In the genomic region with DNA sequence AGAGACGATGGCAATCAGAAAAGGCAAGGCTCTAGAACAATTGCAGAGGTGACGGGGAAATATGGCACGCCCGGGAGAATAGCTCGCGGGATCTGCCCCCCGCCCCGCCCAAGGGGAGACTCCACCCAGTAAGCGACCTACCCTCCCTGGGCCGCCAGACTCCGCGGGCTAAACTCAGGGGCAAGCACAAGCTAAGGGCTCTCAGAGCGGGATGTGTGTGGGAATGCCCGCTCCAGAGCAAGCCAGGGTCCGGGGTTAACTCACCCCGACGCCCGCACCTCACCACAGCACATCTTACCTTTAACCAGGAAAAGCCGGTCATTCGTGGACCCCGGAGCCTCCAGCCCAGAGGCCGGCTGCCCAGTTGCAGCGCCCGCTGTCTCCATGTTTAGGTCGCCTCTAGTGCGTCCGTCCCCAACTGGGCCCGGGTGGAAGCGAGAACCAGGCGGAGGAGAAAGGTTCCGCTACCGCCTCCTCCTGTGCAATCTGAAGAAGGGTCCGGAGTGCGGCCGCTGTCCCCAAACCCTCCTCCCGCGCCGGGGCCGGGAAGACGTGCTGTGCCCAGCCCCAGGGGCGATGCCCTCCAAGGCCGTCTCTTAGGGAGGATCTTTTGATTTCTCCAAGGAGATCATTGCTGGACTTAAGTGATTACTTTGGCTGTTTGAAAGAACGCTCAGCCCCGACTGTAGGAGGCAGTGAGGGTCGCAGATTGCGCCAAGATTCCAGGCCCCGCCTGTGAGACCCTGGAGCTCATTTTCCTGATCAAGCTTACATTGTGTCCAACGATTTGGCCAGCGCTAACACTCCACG, we compare ENCODE assay signal across 8 cellular contexts. TPM values are rescaled to one million over a fixed set of nuclear protein-coding genes. Genes with fewer than 3 reads are reported as not detected.
A peak's percentile ranks its signal among the peaks of the same experiment; 100 is the strongest.
DNase-seq lines count a peak whose midpoint lies in the region; FAIRE-seq and TF ChIP-seq lines count a peak whose summit lies in the region.

A gene (minus strand): TSS at position 406 of the 810 bp plus-strand sequence. CDS start 20 bp downstream, at position 386.

- TF ChIP-seq CTCF in osteoblast (IDR thresholded peaks at IDR 0.05; ENCODE audit: extremely low read depth, low read depth, low read length) (no peak), thyroid gland (IDR thresholded peaks at IDR 0.05) (peak in 2 of 6 experiments; percentile 20 to 30)

- H3K4me1 ChIP-seq in osteoblast (ENCODE audit: insufficient read depth, low read length) (peaks cover 16% of the 10 kb centered on the region), thyroid gland (peaks cover 7 to 12% of the 10 kb centered on the region in 2 donors)

- H3K4me3 ChIP-seq in osteoblast (ENCODE audit: insufficient read depth, low read length): peak within 1 kb of the TSS; percentile 99
- peak within 1 kb of the TSS; percentile 56 to 67 (median 62) for H3K4me3 ChIP-seq in thyroid gland (replicated peaks in 1 of 3)

- H3K79me2 ChIP-seq in osteoblast (ENCODE audit: insufficient read depth, low read length): peaks cover 10% of the 10 kb centered on the region

- H3K27ac ChIP-seq in osteoblast (ENCODE audit: low read depth, low read length) (peak within 1 kb of the TSS; percentile 88), thyroid gland (peak within 1 kb of the TSS; percentile 84 to 89 (median 85))

- intact Hi-C loops in thyroid gland (cut with DNase I): no loop called here

- peaks cover 5% of the 10 kb centered on the region for H3K36me3 ChIP-seq in osteoblast (ENCODE audit: insufficient read depth, low read length)
- peaks cover 0 to 1% of the 10 kb centered on the region in 2 donors for H3K36me3 ChIP-seq in thyroid gland

- H3K4me2 ChIP-seq in osteoblast (ENCODE audit: insufficient read depth, low read length): peak within 1 kb of the TSS; percentile 100

- WGBS in thyroid gland, 2 donors: 0 to 1% methylated on average over 38 to 43 of the region's 50 CpGs

- H3K27me3 ChIP-seq in osteoblast (ENCODE audit: insufficient read depth, low read length): no peaks in the 10 kb centered on the region
- no peaks in the 10 kb centered on the region for H3K27me3 ChIP-seq in thyroid gland

- H2AFZ ChIP-seq in osteoblast (ENCODE audit: low read length): peak within 1 kb of the TSS; percentile 97

- peak; percentile 97 for DNase-seq in ELF-1 (ENCODE audit: low read depth, low spot score)
- DNase-seq in H4 (ENCODE audit: low spot score): peak; percentile 73
- peak; percentile 93 for DNase-seq in M059J (ENCODE audit: low read depth)
- peak; percentile 77 to 84 for DNase-seq in activated T-helper 1 cell treated with anti-CD3 and anti-CD28 coated beads, Interleukin-2, amount 50 U/mL, for 16 hours (ENCODE audit: low read depth in 1 of 2, low spot score in 1 of 2)
- peak; percentile 60 to 73 for DNase-seq in frontal cortex (ENCODE audit: low spot score in 2 of 2)
- DNase-seq in osteoblast (ENCODE audit: insufficient read length, low spot score, missing footprints): peak; percentile 94
- peak; percentile 92 for DNase-seq in thyroid gland
- no peak for DNase-seq in GDM1 (lab: John Stamatoyannopoulos, UW)

- H3K9me3 ChIP-seq in osteoblast (ENCODE audit: low read depth, low read length): no peaks in the 10 kb centered on the region
- no peaks in the 10 kb centered on the region for H3K9me3 ChIP-seq in thyroid gland

- peak; percentile 32 to 85 for TF ChIP-seq POLR2A in thyroid gland (IDR thresholded peaks at IDR 0.05)

- FAIRE-seq in frontal cortex (lab: Jason Lieb, UNC): no peak

- H4K20me1 ChIP-seq in osteoblast (ENCODE audit: insufficient read depth, low read length): no peaks in the 10 kb centered on the region

RNA-seq across cellular contexts. Expression of the gene that starts here (rescaled TPM):
- total RNA-seq in H4 (2014; rRNA removed; shearing (Covaris generic)): 5.3 and 9.4 TPM in 2 replicates
- total RNA-seq in M059J (2014; rRNA removed; shearing (Covaris generic)): 10.7 and 11.8 TPM in 2 replicates
- total RNA-seq in frontal cortex: 10.2 TPM
- total RNA-seq in osteoblast: 5.6 and 6.2 TPM in 2 replicates
- 10 to 100 TPM in 2 of 4 donors, 1 to 10 TPM in 2; 7.0 to 14.0 (median 9.7) TPM for total RNA-seq in thyroid gland
